ENCODE assay signal across 9 cellular contexts in the genomic region with DNA sequence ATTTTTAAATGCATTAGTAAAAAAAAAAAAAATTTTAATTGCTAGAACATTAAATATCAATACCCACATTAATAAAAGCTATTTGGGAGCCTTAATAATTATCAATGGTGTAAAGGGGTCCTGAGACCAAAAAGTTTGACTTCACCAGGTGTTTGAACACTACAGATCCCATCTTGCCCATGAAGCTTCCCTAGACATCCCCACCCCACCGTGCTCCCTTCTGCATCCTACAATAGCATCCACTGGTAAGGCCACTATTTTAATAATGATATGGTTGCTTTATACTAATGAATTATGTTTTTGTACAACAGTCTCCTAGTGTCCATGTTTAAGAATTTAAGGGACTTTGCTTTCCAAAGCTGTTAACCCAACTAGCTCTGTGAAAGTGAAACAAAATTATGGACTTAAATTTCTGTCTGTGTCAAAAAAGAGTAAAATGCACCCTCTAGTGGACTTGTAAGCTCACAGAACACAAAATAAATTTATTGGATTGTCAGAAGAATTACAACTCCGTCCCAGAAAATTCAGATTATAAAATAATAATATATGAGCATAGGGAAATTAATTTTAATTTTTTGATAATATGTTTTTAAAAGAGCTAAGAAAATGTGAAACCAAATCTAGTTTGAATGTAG.
DNase-seq lines count a peak whose midpoint lies in the region; ATAC-seq and TF ChIP-seq lines count a peak whose summit lies in the region.
"Had no signal": no experiment of that assay in that cellular context is flagged by ENCODE, and none has a peak within 500 bp of the region (broad histone marks: within the 10 kb centered on the region; RNA-seq: fewer than 3 reads in every experiment).

No MANE protein-coding gene starts in this region.

- DNase-seq in AG09309 (ENCODE audit: low read depth) (no peak), NCI-H2227 (lab: John Stamatoyannopoulos, UW; ENCODE audit: unreplicated experiment) (peak; percentile 35), dermis blood vessel endothelial cell (peak; percentile 63), gastrocnemius medialis (no peak)
- DNase-seq in activated CD4-positive, alpha-beta T cell treated with anti-CD3 and anti-CD28 coated beads, Interleukin-2, amount 50 U/mL, for 48 hours, result no peak
- DNase-seq in activated T-cell treated with anti-CD3 and anti-CD28 coated beads, Interleukin-2, amount 50 U/mL, for 1 hour, result no peak
- DNase-seq: stimulated activated naive B cell treated with anti-CD40 and anti-IgM and Interleukin-4, amounts not matched to agents 10 μg/mL and 1 μg/mL and 100 μg/mL, for 72 hours had no signal

- H3K4me3 ChIP-seq in AG09309 (ENCODE audit: control insufficient read depth, low read depth, low read length) (no peak overlapping the region), parathyroid adenoma (ENCODE audit: low read depth, low read length) (no peak overlapping the region), gastrocnemius medialis (no peak overlapping the region)

- no peak overlapping the region for H3K9ac ChIP-seq in parathyroid adenoma

- peak; percentile 44 for TF ChIP-seq CTCF in AG09309 (IDR thresholded peaks at IDR 0.05; ENCODE audit: control insufficient read depth, insufficient read depth, low read depth, low read length, missing control alignments)
- TF ChIP-seq CTCF in parathyroid adenoma (IDR thresholded peaks at IDR 0.05), result peak; percentile 31
- peak in 2 of 5 experiments; percentile 16 to 34 for TF ChIP-seq CTCF in gastrocnemius medialis (IDR thresholded peaks at IDR 0.05 in 4 of 5, conservative IDR thresholded peaks at IDR 0.05 in 1 of 5)

- H3K4me1 ChIP-seq in parathyroid adenoma, result no peaks in the 10 kb centered on the region
- H3K4me1 ChIP-seq in gastrocnemius medialis, result peaks cover 0 to 7% of the 10 kb centered on the region in 2 donors

- no peaks in the 10 kb centered on the region for H3K9me3 ChIP-seq in parathyroid adenoma (ENCODE audit: control insufficient read depth, low read length)
- no peaks in the 10 kb centered on the region for H3K9me3 ChIP-seq in gastrocnemius medialis

- no peaks in the 10 kb centered on the region for H3K79me2 ChIP-seq in parathyroid adenoma

- no peaks in the 10 kb centered on the region for H3K36me3 ChIP-seq in parathyroid adenoma (ENCODE audit: control insufficient read depth, insufficient read depth, low read length)
- no peaks in the 10 kb centered on the region for H3K36me3 ChIP-seq in gastrocnemius medialis

- in situ Hi-C loops in gastrocnemius medialis (cut with MboI; ENCODE audit: low sequenced_read_pairs in 4 of 4), result loop anchor here in 2 of 4 donors (25.0 kb wide), 2 partner anchors 628 to 1072 kb away; no protein-coding TSS in a partner anchor

- intact Hi-C loops in gastrocnemius medialis (cut with DNase I; ENCODE audit: low total_unique reads), result no loop called here

- H3K4me2 ChIP-seq in parathyroid adenoma (ENCODE audit: low read length), result peak overlapping the region; percentile 11

- no peak overlapping the region for H2AFZ ChIP-seq in parathyroid adenoma

- no peak for TF ChIP-seq POLR2A in gastrocnemius medialis (IDR thresholded peaks at IDR 0.05)

- no peaks in the 10 kb centered on the region for H3K27me3 ChIP-seq in parathyroid adenoma (ENCODE audit: control insufficient read depth, insufficient read depth, low read length)
- no peaks in the 10 kb centered on the region for H3K27me3 ChIP-seq in gastrocnemius medialis

- ATAC-seq in GM18868 (IDR thresholded peaks at IDR 0.05; ENCODE audit: unreplicated experiment) (peak; percentile 69), gastrocnemius medialis (no peak)

- H3K27ac ChIP-seq in parathyroid adenoma (no peak overlapping the region), gastrocnemius medialis (no peak overlapping the region)

Comparison
In these comparisons a context has a peak if more than half of its experiments do, and no peak if none do; other contexts are left out.
1. DNase-seq: peak in NCI-H2227 (single experiment) and dermis blood vessel endothelial cell (single experiment); none in AG09309 (single experiment), gastrocnemius medialis (0 of 2), activated CD4-positive, alpha-beta T cell treated with anti-CD3 and anti-CD28 coated beads, Interleukin-2, amount 50 U/mL, for 48 hours (0 of 2) and activated T-cell treated with anti-CD3 and anti-CD28 coated beads, Interleukin-2, amount 50 U/mL, for 1 hour (single experiment).